In genomic region chr6:20137288-20137687, GRCh38 we compare ENCODE assay signal across 24 cellular contexts.
"Had no signal": no experiment of that assay in that cellular context is flagged by ENCODE, and none has a peak within 500 bp of the region (broad histone marks: within the 10 kb centered on the region; RNA-seq: fewer than 3 reads in every experiment).

No MANE protein-coding gene starts in this region.

- H3K27ac ChIP-seq: brain microvascular endothelial cell, cardiac muscle cell, Peyer's patch, RWPE1, SJSA1 had no signal

- H3K27me3 ChIP-seq: brain microvascular endothelial cell, cardiac muscle cell, Peyer's patch, SJSA1 had no signal

- H3K9me3 Mint-ChIP-seq: activated CD8-positive, alpha-beta T cell treated with anti-CD3 and anti-CD28 coated beads for 36 hours; activated naive CD4-positive, alpha-beta T cell treated with anti-CD3 and anti-CD28 coated beads, Interleukin-2, amount 10 ng/mL, durations not matched to agents 7 days and 5 days; activated naive CD8-positive, alpha-beta T cell treated with anti-CD3 and anti-CD28 coated beads for 36 hours; activated T-cell treated with anti-CD3 and anti-CD28 coated beads, Interleukin-2, amount 50 U/mL, for 72 hours; activated T-helper 2 cell treated with anti-CD3 and anti-CD28 coated beads, Interferon-gamma antibody, Interleukin-2, Interleukin-4, amounts not matched to agents 10 μg/mL and 5 μg/mL and 100 μg/mL, durations not matched to agents 14 hours and 24 hours and 36 hours had no signal

- H3K4me3 ChIP-seq: cardiac muscle cell, Peyer's patch, SJSA1 had no signal

- H3K9me3 ChIP-seq: Peyer's patch, SJSA1 had no signal

- H3K27me3 Mint-ChIP-seq: activated CD4-positive, alpha-beta T cell treated with anti-CD3 and anti-CD28 coated beads for 36 hours; activated CD8-positive, alpha-beta T cell treated with anti-CD3 and anti-CD28 coated beads for 36 hours; activated naive CD4-positive, alpha-beta T cell treated with anti-CD3 and anti-CD28 coated beads, Interleukin-2, amount 10 ng/mL, durations not matched to agents 7 days and 5 days; activated naive CD8-positive, alpha-beta T cell treated with anti-CD3 and anti-CD28 coated beads for 36 hours had no signal

- H3K27ac Mint-ChIP-seq: activated CD4-positive, alpha-beta T cell treated with anti-CD3 and anti-CD28 coated beads for 36 hours; activated CD8-positive, alpha-beta T cell treated with anti-CD3 and anti-CD28 coated beads for 36 hours; activated naive CD4-positive, alpha-beta T cell treated with anti-CD3 and anti-CD28 coated beads, Interleukin-2, amount 10 ng/mL, durations not matched to agents 7 days and 5 days; activated naive CD8-positive, alpha-beta T cell treated with anti-CD3 and anti-CD28 coated beads for 36 hours; activated T-cell treated with anti-CD3 and anti-CD28 coated beads, Interleukin-2, amount 50 U/mL, for 72 hours; activated T-helper 2 cell treated with anti-CD3 and anti-CD28 coated beads, Interferon-gamma antibody, Interleukin-2, Interleukin-4, amounts not matched to agents 10 μg/mL and 5 μg/mL and 100 μg/mL, durations not matched to agents 14 hours and 24 hours and 36 hours had no signal

- H3K36me3 Mint-ChIP-seq: activated naive CD8-positive, alpha-beta T cell treated with anti-CD3 and anti-CD28 coated beads for 36 hours had no signal

- DNase-seq: activated CD4-positive, alpha-beta T cell treated with anti-CD3 and anti-CD28 coated beads for 36 hours; activated CD4-positive, alpha-beta T cell treated with anti-CD3 and anti-CD28 coated beads, Interleukin-2, amount 50 U/mL, for 1 hour; activated CD4-positive, CD25-positive, alpha-beta regulatory T cell; activated CD8-positive, alpha-beta memory T cell treated with anti-CD3 and anti-CD28 coated beads, Interleukin-2, amount 50 U/mL, for 4 hours; activated CD8-positive, alpha-beta T cell treated with anti-CD3 and anti-CD28 coated beads for 36 hours; activated gamma-delta T cell treated with Interleukin-2 at 50 U/mL for 16 hours; activated naive CD4-positive, alpha-beta T cell treated with anti-CD3 and anti-CD28 coated beads, Interleukin-2, amount 10 ng/mL, durations not matched to agents 7 days and 5 days; activated naive CD8-positive, alpha-beta T cell treated with anti-CD3 and anti-CD28 coated beads for 36 hours; activated T-cell treated with anti-CD3 and anti-CD28 coated beads, Interleukin-2, amount 50 U/mL, for 72 hours; brain microvascular endothelial cell; KG1; NCI-H1048; NCI-H146; NCI-H345; NCI-H510A treated with DMSO at 0.1 percent for 48 hours; NCI-H82; OCI-M1; Peyer's patch; Right ventricle myocardium superior; SW 1271 had no signal

- H3K36me3 ChIP-seq: brain microvascular endothelial cell, cardiac muscle cell had no signal

- H3K4me1 Mint-ChIP-seq: activated naive CD4-positive, alpha-beta T cell treated with anti-CD3 and anti-CD28 coated beads, Interleukin-2, amount 10 ng/mL, durations not matched to agents 7 days and 5 days; activated naive CD8-positive, alpha-beta T cell treated with anti-CD3 and anti-CD28 coated beads for 36 hours had no signal

- ATAC-seq: activated CD4-positive, alpha-beta T cell treated with anti-CD3 and anti-CD28 coated beads for 36 hours; activated CD8-positive, alpha-beta T cell treated with anti-CD3 and anti-CD28 coated beads for 36 hours; activated T-cell treated with anti-CD3 and anti-CD28 coated beads, Interleukin-2, amount 50 U/mL, for 72 hours had no signal

- H3K4me3 Mint-ChIP-seq: activated CD4-positive, alpha-beta T cell treated with anti-CD3 and anti-CD28 coated beads for 36 hours; activated CD8-positive, alpha-beta T cell treated with anti-CD3 and anti-CD28 coated beads for 36 hours; activated naive CD4-positive, alpha-beta T cell treated with anti-CD3 and anti-CD28 coated beads, Interleukin-2, amount 10 ng/mL, durations not matched to agents 7 days and 5 days; activated naive CD8-positive, alpha-beta T cell treated with anti-CD3 and anti-CD28 coated beads for 36 hours; activated T-cell treated with anti-CD3 and anti-CD28 coated beads, Interleukin-2, amount 50 U/mL, for 72 hours had no signal
